Comparison of ENCODE assay signal across 10 cellular contexts in the genomic region with DNA sequence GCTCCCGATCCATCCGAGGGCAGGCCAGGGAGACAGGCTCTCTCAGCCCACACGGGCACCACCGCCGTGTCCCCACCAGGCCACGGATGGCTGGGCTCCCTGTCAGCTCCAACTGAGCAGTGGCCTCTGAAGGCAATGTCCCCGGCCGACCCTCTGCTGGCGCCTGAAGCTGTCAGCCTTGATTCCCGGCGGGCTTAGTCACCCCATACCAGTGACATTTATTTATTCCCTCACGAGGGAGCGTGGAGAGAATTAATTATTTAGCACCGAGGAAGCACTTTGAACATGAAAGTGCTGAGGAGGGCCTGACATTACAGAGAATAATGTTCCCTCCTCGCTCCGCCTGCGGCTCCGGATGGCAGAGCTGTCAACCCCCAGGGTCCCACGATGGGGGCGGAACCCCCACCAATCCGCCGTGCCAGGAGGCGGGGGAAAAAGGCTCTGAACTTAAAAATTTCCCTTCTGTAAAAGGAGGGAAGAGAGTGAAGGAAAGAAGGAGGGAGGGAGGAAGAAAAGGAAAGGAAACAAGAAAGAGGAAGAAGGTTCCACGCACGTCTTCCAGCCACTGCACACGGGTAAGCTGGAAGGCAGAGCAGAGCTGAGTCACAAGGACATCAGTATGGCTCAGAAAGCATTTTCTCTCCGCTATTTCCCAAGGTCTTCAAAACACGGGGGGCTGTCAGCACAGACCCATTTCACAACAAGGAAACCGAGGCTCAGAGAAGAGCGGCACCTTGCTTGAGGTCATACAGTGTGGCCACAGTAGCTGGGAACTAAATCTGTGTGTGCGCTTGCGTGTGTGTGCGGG.
DNase-seq lines count a peak whose midpoint lies in the region; ATAC-seq and TF ChIP-seq lines count a peak whose summit lies in the region.
"Had no signal": no experiment of that assay in that cellular context is flagged by ENCODE, and none has a peak within 500 bp of the region (broad histone marks: within the 10 kb centered on the region; RNA-seq: fewer than 3 reads in every experiment).

No MANE protein-coding gene starts in this region.

- no peaks in the 10 kb centered on the region for H3K36me3 Mint-ChIP-seq in progenitor cell of endocrine pancreas (ENCODE audit: insufficient read depth)

- H3K4me1 ChIP-seq in BLaER1 treated with 17β-estradiol and CSF1 and Interleukin-3, amounts not matched to agents 10 nM and 100 nM = peaks cover 59 to 73% (median 70%) of the 10 kb centered on the region in 10 experiments
- H3K4me1 ChIP-seq in SK-N-SH (ENCODE audit: control insufficient read depth in 1 of 2, insufficient read depth in 2 of 2, low read depth in 1 of 2, low read length in 1 of 2) = peaks cover 13 to 33% of the 10 kb centered on the region in 2 experiments; a peak in 2 of 4 replicates

- H3K9me3 ChIP-seq in BLaER1 treated with 17β-estradiol and CSF1 and Interleukin-3, amounts not matched to agents 10 nM and 100 nM (replicated peaks in 1 of 11) = no peaks in the 10 kb centered on the region
- no peaks in the 10 kb centered on the region for H3K9me3 ChIP-seq in SK-N-SH

- peak overlapping the region; percentile 31 to 95 (median 81) for H3K4me2 ChIP-seq in BLaER1 treated with 17β-estradiol and CSF1 and Interleukin-3, amounts not matched to agents 10 nM and 100 nM
- H3K4me2 ChIP-seq in SK-N-SH = peak overlapping the region; percentile 17; the same call in 1 of the 2 replicates

- ATAC-seq in HG03175 (IDR thresholded peaks at IDR 0.05; ENCODE audit: unreplicated experiment) = no peak
- ATAC-seq: activated T-helper 17 cell treated with anti-CD3 and anti-CD28 coated beads, Interleukin-2, amount 50 U/mL, for 72 hours had no signal

- H3K36me3 ChIP-seq in BLaER1 treated with 17β-estradiol and CSF1 and Interleukin-3, amounts not matched to agents 10 nM and 100 nM = no peaks in the 10 kb centered on the region
- no peaks in the 10 kb centered on the region for H3K36me3 ChIP-seq in SK-N-SH (replicated peaks in 1 of 2; ENCODE audit: control insufficient read depth in 1 of 2, insufficient read depth in 2 of 2, low read length in 1 of 2)

- no peaks in the 10 kb centered on the region for H4K20me1 ChIP-seq in BLaER1 treated with 17β-estradiol and CSF1 and Interleukin-3, amounts not matched to agents 10 nM and 100 nM
- no peaks in the 10 kb centered on the region for H4K20me1 ChIP-seq in SK-N-SH (ENCODE audit: insufficient read depth)

- CTCF ChIA-PET in SK-N-SH (lab: Yijun Ruan, JAX) = interaction anchor here (0.8 to 1.1 kb wide), 2 partner anchors 14 to 90 kb away, joined by 3 read pairs; no protein-coding TSS in a partner anchor

- peak overlapping the region in 8 of 11 experiments; percentile 1 to 43 (median 31); a peak in 10 of 22 replicates for H3K9ac ChIP-seq in BLaER1 treated with 17β-estradiol and CSF1 and Interleukin-3, amounts not matched to agents 10 nM and 100 nM
- no peak overlapping the region for H3K9ac ChIP-seq in SK-N-SH

- peaks cover 8% of the 10 kb centered on the region for H3K4me1 Mint-ChIP-seq in progenitor cell of endocrine pancreas (ENCODE audit: low read depth)
- H3K4me1 Mint-ChIP-seq: activated T-helper 17 cell treated with anti-CD3 and anti-CD28 coated beads, Interleukin-2, amount 50 U/mL, for 72 hours had no signal

- H3K27me3 ChIP-seq in BLaER1 treated with 17β-estradiol and CSF1 and Interleukin-3, amounts not matched to agents 10 nM and 100 nM = no peaks in the 10 kb centered on the region
- no peaks in the 10 kb centered on the region for H3K27me3 ChIP-seq in SK-N-SH (ENCODE audit: insufficient read depth)

- H3K27ac Mint-ChIP-seq in progenitor cell of endocrine pancreas = peak overlapping the region; percentile 35
- H3K27ac Mint-ChIP-seq: activated T-helper 17 cell treated with anti-CD3 and anti-CD28 coated beads, Interleukin-2, amount 50 U/mL, for 72 hours had no signal

- H3F3A ChIP-seq in SK-N-SH (replicated peaks; ENCODE audit: insufficient read depth) = peaks cover 4% of the 10 kb centered on the region

- no peaks in the 10 kb centered on the region for H3K79me2 ChIP-seq in SK-N-SH (ENCODE audit: insufficient read depth)

- no peak for TF ChIP-seq RAD21 in SK-N-SH (IDR thresholded peaks at IDR 0.05; ENCODE audit: low read length)

- no peak for TF ChIP-seq CTCF in SK-N-SH (IDR thresholded peaks at IDR 0.05)
- TF ChIP-seq CTCF in progenitor cell of endocrine pancreas (IDR thresholded peaks at IDR 0.05; ENCODE audit: unreplicated experiment) = no peak

- intact Hi-C loops in head of caudate nucleus (cut with DNase I) = no loop called here

- no peaks in the 10 kb centered on the region for H3K9me3 Mint-ChIP-seq in progenitor cell of endocrine pancreas (ENCODE audit: low read depth)
- H3K9me3 Mint-ChIP-seq: activated T-helper 17 cell treated with anti-CD3 and anti-CD28 coated beads, Interleukin-2, amount 50 U/mL, for 72 hours had no signal

- no peaks in the 10 kb centered on the region for H3K9me2 ChIP-seq in SK-N-SH

- TF ChIP-seq EP300 in SK-N-SH (IDR thresholded peaks at IDR 0.05; ENCODE audit: borderline replicate concordance in 1 of 2, low read depth in 1 of 2, low read length in 1 of 2) = no peak

- no peak for DNase-seq in SK-N-SH
- DNase-seq in head of caudate nucleus = peak in 31 of 42 donors; percentile 36 to 88 (median 62)
- no peak for DNase-seq in progenitor cell of endocrine pancreas (ENCODE audit: low spot score, unreplicated experiment)
- no peak for DNase-seq in NCI-H1436 (lab: John Stamatoyannopoulos, UW)
- no peak for DNase-seq in dedifferentiated amniotic fluid mesenchymal stem cell (ENCODE audit: extremely low spot score)
- DNase-seq in T-helper 2 cell = no peak
- DNase-seq: DMS 273 treated with DMSO at 0.1 percent for 48 hours had no signal

- no peak overlapping the region for H3K4me3 ChIP-seq in BLaER1 treated with 17β-estradiol and CSF1 and Interleukin-3, amounts not matched to agents 10 nM and 100 nM
- H3K4me3 ChIP-seq in SK-N-SH (ENCODE audit: low read depth in 2 of 2, low read length in 1 of 2) = no peak overlapping the region

- WGBS in SK-N-SH (ENCODE audit: low lambda C conversion rate) = 82% methylated on average over 26 of the region's 33 CpGs

- H3K27me3 Mint-ChIP-seq in progenitor cell of endocrine pancreas = no peaks in the 10 kb centered on the region
- H3K27me3 Mint-ChIP-seq: activated T-helper 17 cell treated with anti-CD3 and anti-CD28 coated beads, Interleukin-2, amount 50 U/mL, for 72 hours had no signal

- H3K4me3 Mint-ChIP-seq in progenitor cell of endocrine pancreas (ENCODE audit: low read depth) = no peak overlapping the region
- H3K4me3 Mint-ChIP-seq: activated T-helper 17 cell treated with anti-CD3 and anti-CD28 coated beads, Interleukin-2, amount 50 U/mL, for 72 hours had no signal

- H3K27ac ChIP-seq in BLaER1 treated with 17β-estradiol and CSF1 and Interleukin-3, amounts not matched to agents 10 nM and 100 nM = peak overlapping the region in 9 of 11 experiments; percentile 3 to 61 (median 50); a peak in 15 of 22 replicates
- no peak overlapping the region for H3K27ac ChIP-seq in SK-N-SH (ENCODE audit: low read depth in 2 of 2, low read length in 1 of 2)

- POLR2A ChIA-PET in SK-N-SH (lab: Yijun Ruan, JAX) = interaction anchor here (0.8 kb wide), 1 partner anchor 21 kb away, joined by 3 read pairs; no protein-coding TSS in a partner anchor

- no peak overlapping the region for H2AFZ ChIP-seq in SK-N-SH (ENCODE audit: low read depth)

TF ChIP-seq in SK-N-SH, 30 proteins besides CTCF, POLR2A, EP300 and RAD21 (continues in another document):
- no peak for TF ChIP-seq NFIC (IDR thresholded peaks at IDR 0.05; ENCODE audit: borderline replicate concordance)
- TF ChIP-seq GABPA (IDR thresholded peaks at IDR 0.05; ENCODE audit: low read depth) = no peak
- no peak for TF ChIP-seq TCF12 (IDR thresholded peaks at IDR 0.05)
- TF ChIP-seq, protein P1, sequence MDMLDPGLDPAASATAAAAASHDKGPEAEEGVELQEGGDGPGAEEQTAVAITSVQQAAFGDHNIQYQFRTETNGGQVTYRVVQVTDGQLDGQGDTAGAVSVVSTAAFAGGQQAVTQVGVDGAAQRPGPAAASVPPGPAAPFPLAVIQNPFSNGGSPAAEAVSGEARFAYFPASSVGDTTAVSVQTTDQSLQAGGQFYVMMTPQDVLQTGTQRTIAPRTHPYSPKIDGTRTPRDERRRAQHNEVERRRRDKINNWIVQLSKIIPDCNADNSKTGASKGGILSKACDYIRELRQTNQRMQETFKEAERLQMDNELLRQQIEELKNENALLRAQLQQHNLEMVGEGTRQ (IDR thresholded peaks at IDR 0.05; ENCODE audit: borderline replicate concordance, low read depth, low read length) = no peak
- no peak for TF ChIP-seq REST (IDR thresholded peaks at IDR 0.05; ENCODE audit: low read depth, low read length)
- TF ChIP-seq RCOR1 (IDR thresholded peaks at IDR 0.05; ENCODE audit: low read length) = no peak
- no peak for TF ChIP-seq TEAD4 (IDR thresholded peaks at IDR 0.05; ENCODE audit: borderline replicate concordance, insufficient read depth)

Comparison
In these comparisons a context has a peak if more than half of its experiments do, and no peak if none do; other contexts are left out.
1. H3K27ac ChIP-seq: peak in BLaER1 treated with 17β-estradiol and CSF1 and Interleukin-3, amounts not matched to agents 10 nM and 100 nM (9 of 11); none in SK-N-SH (0 of 2).
2. DNase-seq: peak in head of caudate nucleus (31 of 42); none in SK-N-SH (single experiment), progenitor cell of endocrine pancreas (single experiment), NCI-H1436 (single experiment), dedifferentiated amniotic fluid mesenchymal stem cell (single experiment) and T-helper 2 cell (0 of 5).